ENCODE assay signal across 12 cellular contexts in genomic region chr7:139762886-139763285, GRCh38. TPM values are rescaled to one million over a fixed set of nuclear protein-coding genes. Genes with fewer than 3 reads are reported as not detected.
A peak's percentile ranks its signal among the peaks of the same experiment; 100 is the strongest.
DNase-seq lines count a peak whose midpoint lies in the region; ATAC-seq and TF ChIP-seq lines count a peak whose summit lies in the region.
"Had no signal": no experiment of that assay in that cellular context is flagged by ENCODE, and none has a peak within 500 bp of the region (broad histone marks: within the 10 kb centered on the region; RNA-seq: fewer than 3 reads in every experiment).

No MANE protein-coding gene starts in this region.

- no peak overlapping the region for H3K4me3 ChIP-seq in cardiac fibroblast (replicated peaks in 1 of 2; ENCODE audit: low read depth in 2 of 2, low read length in 2 of 2)
- H3K4me3 ChIP-seq: Peyer's patch, skin epidermis had no signal

- H3K36me3 Mint-ChIP-seq in activated naive CD4-positive, alpha-beta T cell treated with anti-CD3 and anti-CD28 coated beads, Interleukin-2, amount 50 U/mL, for 24 hours = peaks cover 10% of the 10 kb centered on the region
- peaks cover 21% of the 10 kb centered on the region for H3K36me3 Mint-ChIP-seq in activated naive CD4-positive, alpha-beta T cell treated with anti-CD3 and anti-CD28 coated beads, Interleukin-2, amount 10 ng/mL, durations not matched to agents 7 days and 5 days
- peaks cover 0 to 7% (median 3%) of the 10 kb centered on the region in 3 donors for H3K36me3 Mint-ChIP-seq in immature natural killer cell
- H3K36me3 Mint-ChIP-seq in stimulated activated memory B cell treated with anti-CD40 and anti-IgM and Interleukin-4, amounts not matched to agents 10 μg/mL and 1 μg/mL and 100 μg/mL, for 72 hours = peaks cover 44% of the 10 kb centered on the region

- no peaks in the 10 kb centered on the region for H3K27me3 Mint-ChIP-seq in activated naive CD4-positive, alpha-beta T cell treated with anti-CD3 and anti-CD28 coated beads, Interleukin-2, amount 50 U/mL, for 24 hours
- H3K27me3 Mint-ChIP-seq in activated naive CD4-positive, alpha-beta T cell treated with anti-CD3 and anti-CD28 coated beads, Interleukin-2, amount 10 ng/mL, durations not matched to agents 7 days and 5 days = no peaks in the 10 kb centered on the region
- H3K27me3 Mint-ChIP-seq in immature natural killer cell (ENCODE audit: low read depth in 3 of 3) = peaks cover 0 to 2% (median 2%) of the 10 kb centered on the region in 3 donors
- H3K27me3 Mint-ChIP-seq in stimulated activated memory B cell treated with anti-CD40 and anti-IgM and Interleukin-4, amounts not matched to agents 10 μg/mL and 1 μg/mL and 100 μg/mL, for 72 hours = no peaks in the 10 kb centered on the region
- H3K27me3 Mint-ChIP-seq: activated B cell treated with CpG ODN at 0.5 μM for 24 hours had no signal

- no peaks in the 10 kb centered on the region for H3K9me3 Mint-ChIP-seq in activated naive CD4-positive, alpha-beta T cell treated with anti-CD3 and anti-CD28 coated beads, Interleukin-2, amount 50 U/mL, for 24 hours
- H3K9me3 Mint-ChIP-seq in activated naive CD4-positive, alpha-beta T cell treated with anti-CD3 and anti-CD28 coated beads, Interleukin-2, amount 10 ng/mL, durations not matched to agents 7 days and 5 days = no peaks in the 10 kb centered on the region
- no peaks in the 10 kb centered on the region for H3K9me3 Mint-ChIP-seq in immature natural killer cell
- no peaks in the 10 kb centered on the region for H3K9me3 Mint-ChIP-seq in stimulated activated memory B cell treated with anti-CD40 and anti-IgM and Interleukin-4, amounts not matched to agents 10 μg/mL and 1 μg/mL and 100 μg/mL, for 72 hours
- H3K9me3 Mint-ChIP-seq: activated B cell treated with CpG ODN at 0.5 μM for 24 hours had no signal

- no peak for DNase-seq in activated naive CD4-positive, alpha-beta T cell treated with anti-CD3 and anti-CD28 coated beads, Interleukin-2, amount 10 ng/mL, durations not matched to agents 7 days and 5 days
- peak; percentile 82 to 89 for DNase-seq in cardiac fibroblast (ENCODE audit: low read depth in 2 of 2)
- no peak for DNase-seq in immature natural killer cell
- no peak for DNase-seq in NCI-H446 (lab: John Stamatoyannopoulos, UW)
- no peak for DNase-seq in stimulated activated CD8-positive, alpha-beta memory T cell treated with anti-CD3 and anti-CD28 coated beads, Interleukin-4, amount 100 ng/mL, for 48 hours
- DNase-seq: activated B cell treated with CpG ODN at 0.5 μM for 24 hours, NCI-H2029, Peyer's patch had no signal

- peaks cover 82% of the 10 kb centered on the region for H3K4me1 Mint-ChIP-seq in activated naive CD4-positive, alpha-beta T cell treated with anti-CD3 and anti-CD28 coated beads, Interleukin-2, amount 50 U/mL, for 24 hours
- H3K4me1 Mint-ChIP-seq in activated naive CD4-positive, alpha-beta T cell treated with anti-CD3 and anti-CD28 coated beads, Interleukin-2, amount 10 ng/mL, durations not matched to agents 7 days and 5 days = peaks cover 40% of the 10 kb centered on the region
- peaks cover 83 to 96% of the 10 kb centered on the region in 2 donors for H3K4me1 Mint-ChIP-seq in immature natural killer cell
- H3K4me1 Mint-ChIP-seq in stimulated activated memory B cell treated with anti-CD40 and anti-IgM and Interleukin-4, amounts not matched to agents 10 μg/mL and 1 μg/mL and 100 μg/mL, for 72 hours = peaks cover 84% of the 10 kb centered on the region

- peak overlapping the region; percentile 60 for H3K27ac Mint-ChIP-seq in activated naive CD4-positive, alpha-beta T cell treated with anti-CD3 and anti-CD28 coated beads, Interleukin-2, amount 50 U/mL, for 24 hours
- H3K27ac Mint-ChIP-seq in activated naive CD4-positive, alpha-beta T cell treated with anti-CD3 and anti-CD28 coated beads, Interleukin-2, amount 10 ng/mL, durations not matched to agents 7 days and 5 days = no peak overlapping the region
- H3K27ac Mint-ChIP-seq in immature natural killer cell = peak overlapping the region; percentile 5 to 79 (median 46)
- H3K27ac Mint-ChIP-seq in stimulated activated memory B cell treated with anti-CD40 and anti-IgM and Interleukin-4, amounts not matched to agents 10 μg/mL and 1 μg/mL and 100 μg/mL, for 72 hours = peak overlapping the region; percentile 0
- H3K27ac Mint-ChIP-seq: activated B cell treated with CpG ODN at 0.5 μM for 24 hours had no signal

- no peak for ATAC-seq in stimulated activated memory B cell treated with anti-CD40 and anti-IgM and Interleukin-4, amounts not matched to agents 10 μg/mL and 1 μg/mL and 100 μg/mL, for 72 hours
- no peak for ATAC-seq in HG03196 (IDR thresholded peaks at IDR 0.05; ENCODE audit: unreplicated experiment)

- CTCF ChIA-PET in activated naive CD4-positive, alpha-beta T cell treated with anti-CD3 and anti-CD28 coated beads, Interleukin-2, amount 10 ng/mL, durations not matched to agents 7 days and 5 days (lab: Charles Lee) = interaction anchor here (1.0 to 1.7 kb wide), 2 partner anchors 15 to 117 kb away, joined by 3 to 5 read pairs; no protein-coding TSS in a partner anchor

- H3K4me3 Mint-ChIP-seq in activated naive CD4-positive, alpha-beta T cell treated with anti-CD3 and anti-CD28 coated beads, Interleukin-2, amount 50 U/mL, for 24 hours = no peak overlapping the region
- H3K4me3 Mint-ChIP-seq in activated naive CD4-positive, alpha-beta T cell treated with anti-CD3 and anti-CD28 coated beads, Interleukin-2, amount 10 ng/mL, durations not matched to agents 7 days and 5 days = no peak overlapping the region
- H3K4me3 Mint-ChIP-seq in immature natural killer cell = peak overlapping the region in 1 of 5 donors; percentile 8
- H3K4me3 Mint-ChIP-seq in stimulated activated memory B cell treated with anti-CD40 and anti-IgM and Interleukin-4, amounts not matched to agents 10 μg/mL and 1 μg/mL and 100 μg/mL, for 72 hours = no peak overlapping the region
- H3K4me3 Mint-ChIP-seq: activated B cell treated with CpG ODN at 0.5 μM for 24 hours had no signal

- TF ChIP-seq CTCF in cardiac fibroblast (IDR thresholded peaks at IDR 0.05; ENCODE audit: low read depth, low read length) = no peak

RNA-seq across cellular contexts. Expression of gene HIPK2, which starts 14.9 kb away (rescaled TPM):
- 10 to 100 TPM in 1 of 3 donors, 1 to 10 TPM in 2; 3.5 to 14.2 (median 3.7) TPM for polyA plus RNA-seq in immature natural killer cell

Comparison
In these comparisons a context has a peak if more than half of its experiments do, and no peak if none do; other contexts are left out.
1. DNase-seq: peak in cardiac fibroblast (2 of 2); none in activated naive CD4-positive, alpha-beta T cell treated with anti-CD3 and anti-CD28 coated beads, Interleukin-2, amount 10 ng/mL, durations not matched to agents 7 days and 5 days (single experiment), immature natural killer cell (0 of 3), NCI-H446 (0 of 2) and stimulated activated CD8-positive, alpha-beta memory T cell treated with anti-CD3 and anti-CD28 coated beads, Interleukin-4, amount 100 ng/mL, for 48 hours (single experiment).